Comparison of ENCODE assay signal across 8 cellular contexts in genomic region chr11:123062158-123062891, GRCh38. TPM values are rescaled to one million over a fixed set of nuclear protein-coding genes. Genes with fewer than 3 reads are reported as not detected.
A peak's percentile ranks its signal among the peaks of the same experiment; 100 is the strongest.
DNase-seq lines count a peak whose midpoint lies in the region; ATAC-seq and TF ChIP-seq lines count a peak whose summit lies in the region.

No MANE protein-coding gene starts in this region.

- DNase-seq in EL (peak; percentile 99), HAP-1 (ENCODE audit: low spot score in 2 of 2) (peak; percentile 96 to 98), MG63 (peak; percentile 99), SHP77 treated with DMSO at 0.1 percent for 48 hours (lab: John Stamatoyannopoulos, UW) (peak; percentile 99), activated gamma-delta T cell treated with Interleukin-2 at 50 U/mL for 16 hours (peak; percentile 99), fibroblast of villous mesenchyme (ENCODE audit: low read depth) (peak; percentile 100)
- DNase-seq in stimulated activated naive CD8-positive, alpha-beta T cell treated with anti-CD3 and anti-CD28 coated beads, Interleukin-15, amount 100 ng/mL, for 72 hours = peak; percentile 100

- H3K9me3 ChIP-seq in HAP-1 = no peaks in the 10 kb centered on the region
- peaks cover 1% of the 10 kb centered on the region for H3K9me3 ChIP-seq in MG63
- H3K9me3 ChIP-seq in neural cell (ENCODE audit: low read length) = no peaks in the 10 kb centered on the region

- H3K9ac ChIP-seq in neural cell (ENCODE audit: low read length) = peak overlapping the region; percentile 99

- H3K27me3 ChIP-seq in HAP-1 (ENCODE audit: low read depth) (no peaks in the 10 kb centered on the region), MG63 (no peaks in the 10 kb centered on the region), neural cell (ENCODE audit: insufficient read depth, low read depth, low read length) (no peaks in the 10 kb centered on the region)

- H3K79me2 ChIP-seq in neural cell (replicated peaks; ENCODE audit: insufficient read depth, low read length) = peaks cover 61% of the 10 kb centered on the region

- peaks cover 51% of the 10 kb centered on the region for H3K36me3 ChIP-seq in HAP-1 (replicated peaks)
- peaks cover 46% of the 10 kb centered on the region for H3K36me3 ChIP-seq in MG63
- peaks cover 22% of the 10 kb centered on the region for H3K36me3 ChIP-seq in neural cell (ENCODE audit: insufficient read depth, low read length)

- H3K9me2 ChIP-seq in neural cell (ENCODE audit: insufficient read depth, low read length) = no peaks in the 10 kb centered on the region

- H3K4me1 ChIP-seq in HAP-1 = peaks cover 24% of the 10 kb centered on the region

- peak overlapping the region; percentile 99 for H3K27ac ChIP-seq in neural cell (ENCODE audit: low read length)

- peak overlapping the region; percentile 99 to 100 for H3K27ac Mint-ChIP-seq in stimulated activated naive CD8-positive, alpha-beta T cell treated with anti-CD3 and anti-CD28 coated beads, Interleukin-15, amount 100 ng/mL, for 72 hours

- in situ Hi-C loops in HAP-1 (cut with MboI; ENCODE audit: low sequenced_read_pairs) = no loop called here

- no peaks in the 10 kb centered on the region for H3K9me3 Mint-ChIP-seq in stimulated activated naive CD8-positive, alpha-beta T cell treated with anti-CD3 and anti-CD28 coated beads, Interleukin-15, amount 100 ng/mL, for 72 hours

- TF ChIP-seq EP300 in neural cell (conservative IDR thresholded peaks at IDR 0.05; ENCODE audit: poor library complexity, severe bottlenecking) = peak; percentile 59

- peak overlapping the region; percentile 89 to 99 for H3K4me3 Mint-ChIP-seq in stimulated activated naive CD8-positive, alpha-beta T cell treated with anti-CD3 and anti-CD28 coated beads, Interleukin-15, amount 100 ng/mL, for 72 hours

- H2AFZ ChIP-seq in neural cell (ENCODE audit: low read depth, low read length) = peak overlapping the region; percentile 97

- H3K4me3 ChIP-seq in HAP-1 = peak overlapping the region; percentile 99
- peak overlapping the region; percentile 99 for H3K4me3 ChIP-seq in MG63
- H3K4me3 ChIP-seq in fibroblast of villous mesenchyme (ENCODE audit: low read depth, low read length) = peak overlapping the region; percentile 100
- H3K4me3 ChIP-seq in neural cell (ENCODE audit: low read length) = peak overlapping the region; percentile 94

- peak; percentile 92 for ATAC-seq in stimulated activated naive CD8-positive, alpha-beta T cell treated with anti-CD3 and anti-CD28 coated beads, Interleukin-15, amount 100 ng/mL, for 72 hours

- H3K4me2 ChIP-seq in neural cell (ENCODE audit: low read length) = peak overlapping the region; percentile 94

- TF ChIP-seq RAD21 in neural cell (conservative IDR thresholded peaks at IDR 0.05) = no peak

- peaks cover 64% of the 10 kb centered on the region for H3K4me1 Mint-ChIP-seq in stimulated activated naive CD8-positive, alpha-beta T cell treated with anti-CD3 and anti-CD28 coated beads, Interleukin-15, amount 100 ng/mL, for 72 hours

- H3K27me3 Mint-ChIP-seq in stimulated activated naive CD8-positive, alpha-beta T cell treated with anti-CD3 and anti-CD28 coated beads, Interleukin-15, amount 100 ng/mL, for 72 hours = no peaks in the 10 kb centered on the region

- H3F3A ChIP-seq in neural cell (ENCODE audit: insufficient read depth, low read length, poor library complexity, severe bottlenecking) = peaks cover 5% of the 10 kb centered on the region

- peaks cover 15% of the 10 kb centered on the region for H4K20me1 ChIP-seq in neural cell (ENCODE audit: insufficient read depth)

- TF ChIP-seq CTCF in fibroblast of villous mesenchyme (IDR thresholded peaks at IDR 0.05; ENCODE audit: insufficient read depth, low read depth, low read length) (peak; percentile 8), neural cell (IDR thresholded peaks at IDR 0.05; ENCODE audit: poor library complexity, severe bottlenecking) (no peak)

TF ChIP-seq in neural cell, 6 proteins besides CTCF, POLR2A, EP300 and RAD21:
- no peak for TF ChIP-seq EZH2 (IDR thresholded peaks at IDR 0.05; ENCODE audit: borderline replicate concordance, insufficient read depth, low read length, poor library complexity, severe bottlenecking)
- TF ChIP-seq POLR2AphosphoS5 (IDR thresholded peaks at IDR 0.05) = peak; percentile 91
- peak; percentile 66 for TF ChIP-seq TAF1 (IDR thresholded peaks at IDR 0.05; ENCODE audit: low read depth)
TF ChIP-seq in neural cell: peak in this region for 2.

RNA-seq across cellular contexts. Expression of gene HSPA8, which starts 0.4 kb away (rescaled TPM):
- total RNA-seq in MG63 (2014; rRNA removed; shearing (Covaris generic); ENCODE audit: low replicate concordance) = 3,730 and 5,410 TPM in 2 replicates
- 1,631 and 2,555 TPM in 2 replicates for total RNA-seq in fibroblast of villous mesenchyme
- polyA plus RNA-seq in neural cell = 2,242 and 2,441 TPM in 2 replicates
- polyA minus RNA-seq in neural cell = 2,465 and 2,472 TPM in 2 replicates

Comparison
In these comparisons a context has a peak if more than half of its experiments do, and no peak if none do; other contexts are left out.
1. Peak in every context shown above with its lines: DNase-seq, ATAC-seq, H3K4me3 ChIP-seq and H3K27ac ChIP-seq.